19 cellular contexts compared by ENCODE assay signal in the genomic region with DNA sequence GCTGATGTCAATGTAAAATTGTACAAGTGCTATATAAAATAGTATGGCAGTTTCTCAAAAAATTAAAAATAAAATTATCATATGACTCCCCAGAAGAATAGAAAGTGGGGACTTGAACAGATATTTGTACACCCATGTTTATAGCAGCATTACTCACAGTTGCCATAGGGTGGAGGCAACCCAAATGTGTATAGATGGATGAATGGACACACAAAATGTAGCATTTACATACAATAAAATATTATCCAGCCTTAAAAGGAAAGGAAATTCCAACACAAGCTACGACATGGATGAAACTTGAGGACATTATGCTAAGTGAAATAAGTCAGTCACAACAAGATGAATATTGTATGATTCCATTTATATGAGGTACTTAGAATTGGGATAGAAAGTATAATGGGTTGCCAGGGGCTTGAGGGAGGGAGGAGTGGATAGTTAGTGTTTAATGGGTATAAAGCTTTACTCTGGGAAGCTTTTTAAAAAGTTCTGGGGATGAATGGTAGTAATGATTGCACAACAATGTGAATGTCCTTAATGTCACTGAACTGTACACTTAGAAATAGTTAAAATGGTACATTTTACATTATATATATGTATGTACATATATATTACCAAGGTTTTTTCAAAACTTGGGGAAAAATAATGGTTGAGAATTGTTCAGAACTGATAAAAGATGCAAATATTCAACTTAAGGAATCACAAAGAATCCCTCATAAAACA. TPM values are rescaled to one million over a fixed set of nuclear protein-coding genes. Genes with fewer than 3 reads are reported as not detected.
"Had no signal": no experiment of that assay in that cellular context is flagged by ENCODE, and none has a peak within 500 bp of the region (broad histone marks: within the 10 kb centered on the region; RNA-seq: fewer than 3 reads in every experiment).

No MANE protein-coding gene starts in this region.

- H3K27ac ChIP-seq: dorsolateral prefrontal cortex, hepatocyte, left lung, right atrium auricular region, skin epidermis, tibial artery, WERI-Rb-1 had no signal

- H3K79me2 ChIP-seq: hepatocyte had no signal

- H3K27ac Mint-ChIP-seq: endodermal cell; naive thymus-derived CD4-positive, alpha-beta T cell; progenitor cell of endocrine pancreas; T-cell had no signal

- H3K36me3 Mint-ChIP-seq: naive thymus-derived CD4-positive, alpha-beta T cell; T-cell had no signal

- H3K4me3 ChIP-seq: dorsolateral prefrontal cortex, hepatocyte, left lung, right atrium auricular region, skin epidermis, tibial artery had no signal

- H3K9me3 Mint-ChIP-seq: endodermal cell; naive thymus-derived CD4-positive, alpha-beta T cell; T-cell had no signal

- DNase-seq: activated CD8-positive, alpha-beta memory T cell treated with anti-CD3 and anti-CD28 coated beads for 24 hours; activated gamma-delta T cell treated with Interleukin-2 at 50 U/mL for 16 hours; dorsolateral prefrontal cortex; endodermal cell; left lung; stimulated activated CD4-positive, alpha-beta T cell treated with anti-CD3 and anti-CD28 coated beads, Interleukin-15, amount 100 ng/mL, for 24 hours; stimulated activated CD4-positive, alpha-beta T cell treated with anti-CD3 and anti-CD28 coated beads, Interleukin-4, amount 100 ng/mL, for 1 hour; T-helper 9 cell; tibial artery; WERI-Rb-1 had no signal

- H3K27me3 ChIP-seq: hepatocyte, left lung, right atrium auricular region, tibial artery had no signal

- H3K4me3 Mint-ChIP-seq: endodermal cell; naive thymus-derived CD4-positive, alpha-beta T cell; T-cell had no signal

- H3K36me3 ChIP-seq: left lung, right atrium auricular region, tibial artery, WERI-Rb-1 had no signal

- H3K4me1 ChIP-seq: left lung, right atrium auricular region had no signal

- H3K9me3 ChIP-seq: left lung, right atrium auricular region, tibial artery had no signal

- H2AFZ ChIP-seq: hepatocyte had no signal

- H3K27me3 Mint-ChIP-seq: progenitor cell of endocrine pancreas, T-cell had no signal

- ATAC-seq: left lung; naive thymus-derived CD4-positive, alpha-beta T cell had no signal

- H3K4me2 ChIP-seq: hepatocyte had no signal

RNA-seq across cellular contexts. Expression of a gene that starts 53.0 kb away (rescaled TPM):
- total RNA-seq: astrocyte, endodermal cell, mononuclear cell, progenitor cell of endocrine pancreas had no signal
- polyA plus RNA-seq: keratinocyte; naive thymus-derived CD4-positive, alpha-beta T cell had no signal

RNA-seq across cellular contexts. Expression of a gene that starts 53.0 kb away (rescaled TPM):
- total RNA-seq: astrocyte, endodermal cell, mononuclear cell, progenitor cell of endocrine pancreas, T-cell had no signal
- polyA plus RNA-seq: keratinocyte; naive thymus-derived CD4-positive, alpha-beta T cell had no signal
